15 cellular contexts compared by ENCODE assay signal in the genomic region with DNA sequence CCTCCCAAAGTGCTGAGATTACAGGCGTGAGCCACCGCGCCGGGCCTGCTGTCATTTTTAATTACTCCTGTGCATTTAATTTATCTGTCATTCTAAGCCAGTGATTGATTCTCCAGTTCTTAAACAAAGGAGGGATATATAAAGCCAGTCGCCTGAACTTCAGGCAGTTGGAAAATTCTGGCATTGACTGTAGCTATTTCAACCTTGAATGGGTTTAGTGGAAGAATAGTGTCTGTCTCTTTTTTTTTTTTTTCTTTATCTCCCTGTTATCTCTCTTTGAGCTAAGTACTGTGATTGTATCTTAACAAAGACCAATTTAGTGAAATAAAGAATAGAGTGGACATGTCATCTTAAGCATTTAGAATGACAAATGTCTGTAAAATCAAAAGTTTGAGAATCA. TPM values are rescaled to one million over a fixed set of nuclear protein-coding genes. Genes with fewer than 3 reads are reported as not detected.
"Had no signal": no experiment of that assay in that cellular context is flagged by ENCODE, and none has a peak within 500 bp of the region (broad histone marks: within the 10 kb centered on the region; RNA-seq: fewer than 3 reads in every experiment).

No MANE protein-coding gene starts in this region.

- H3K9me3 Mint-ChIP-seq: dendritic cell treated with granulocyte-macrophage colony-stimulating factor and Interleukin-4, amounts not matched to agents 40 ng/mL and 50 ng/mL, for 4 days; neural crest cell; stimulated activated naive CD8-positive, alpha-beta T cell treated with anti-CD3 and anti-CD28 coated beads, Interleukin-15, Interleukin-2, amounts not matched to agents 100 ng/mL and 50 ng/mL, for 24 hours had no signal

- H3K4me3 ChIP-seq: heart right ventricle, lower lobe of right lung, pancreas, suprapubic skin had no signal

- H3K36me3 ChIP-seq: brain microvascular endothelial cell, heart right ventricle, lower lobe of right lung, pancreas, suprapubic skin had no signal

- H3K4me3 Mint-ChIP-seq: dendritic cell treated with granulocyte-macrophage colony-stimulating factor and Interleukin-4, amounts not matched to agents 40 ng/mL and 50 ng/mL, for 4 days; neural crest cell; stimulated activated naive CD8-positive, alpha-beta T cell treated with anti-CD3 and anti-CD28 coated beads, Interleukin-15, Interleukin-2, amounts not matched to agents 100 ng/mL and 50 ng/mL, for 24 hours had no signal

- H3K4me1 ChIP-seq: lower lobe of right lung, suprapubic skin had no signal

- FAIRE-seq: pancreas had no signal

- H3K27ac Mint-ChIP-seq: dendritic cell treated with granulocyte-macrophage colony-stimulating factor and Interleukin-4, amounts not matched to agents 40 ng/mL and 50 ng/mL, for 4 days; stimulated activated naive CD8-positive, alpha-beta T cell treated with anti-CD3 and anti-CD28 coated beads, Interleukin-15, Interleukin-2, amounts not matched to agents 100 ng/mL and 50 ng/mL, for 24 hours had no signal

- ATAC-seq: heart right ventricle, left colon, lower lobe of right lung, pancreas, sciatic nerve had no signal

- H3K9me3 ChIP-seq: heart right ventricle, lower lobe of right lung, pancreas, suprapubic skin had no signal

- H3K27me3 ChIP-seq: brain microvascular endothelial cell, heart right ventricle, pancreas, suprapubic skin had no signal

- DNase-seq: activated CD4-positive, alpha-beta T cell treated with anti-CD3 and anti-CD28 coated beads for 48 hours; activated gamma-delta T cell; anterior cingulate cortex; brain microvascular endothelial cell; heart right ventricle; left colon; lower lobe of right lung; pancreas; trophoblast cell had no signal

- H3K27ac ChIP-seq: brain microvascular endothelial cell, epithelial cell of prostate, heart right ventricle, lower lobe of right lung, pancreas, suprapubic skin had no signal

- H3K27me3 Mint-ChIP-seq: dendritic cell treated with granulocyte-macrophage colony-stimulating factor and Interleukin-4, amounts not matched to agents 40 ng/mL and 50 ng/mL, for 4 days; stimulated activated naive CD8-positive, alpha-beta T cell treated with anti-CD3 and anti-CD28 coated beads, Interleukin-15, Interleukin-2, amounts not matched to agents 100 ng/mL and 50 ng/mL, for 24 hours had no signal

RNA-seq across cellular contexts. Expression of gene NEIL3, which starts 11.0 kb away (rescaled TPM):
- polyA plus RNA-seq: pancreas had no signal
